15 cellular contexts compared by ENCODE assay signal in the genomic region with DNA sequence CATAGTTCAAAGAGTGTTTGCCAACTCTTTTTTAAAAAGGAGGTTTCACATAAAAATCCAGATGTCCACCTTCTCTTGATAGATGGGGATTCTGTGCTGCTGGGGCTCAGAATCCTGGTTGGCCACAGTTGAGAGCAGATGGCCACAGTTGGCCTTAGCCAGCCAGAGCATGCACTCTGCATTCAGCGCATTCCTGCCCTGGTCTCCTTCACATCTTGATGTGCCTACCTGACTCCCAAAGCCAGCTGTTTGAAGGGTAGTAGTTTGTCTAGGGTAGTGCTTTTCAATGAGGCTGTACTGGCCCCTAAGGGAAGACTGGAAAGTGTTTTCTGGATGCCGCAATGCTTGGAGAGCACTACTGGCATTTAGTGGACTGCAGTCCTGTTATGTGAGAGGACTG.
A peak's percentile ranks its signal among the peaks of the same experiment; 100 is the strongest.
DNase-seq lines count a peak whose midpoint lies in the region; ATAC-seq, FAIRE-seq and TF ChIP-seq lines count a peak whose summit lies in the region.
"Had no signal": no experiment of that assay in that cellular context is flagged by ENCODE, and none has a peak within 500 bp of the region (broad histone marks: within the 10 kb centered on the region; RNA-seq: fewer than 3 reads in every experiment).

No MANE protein-coding gene starts in this region.

- H3K4ac ChIP-seq in H1 (replicated peaks; ENCODE audit: insufficient read length, low read depth, low read length) (no peak overlapping the region), mesendoderm (ENCODE audit: low read depth, low read length) (no peak overlapping the region)

- FAIRE-seq in H1 (lab: Jason Lieb, UNC): no peak
- FAIRE-seq: GM12892 had no signal

- H3K14ac ChIP-seq in H1 (ENCODE audit: insufficient read length): no peak overlapping the region

- H3K79me2 ChIP-seq in H1 (ENCODE audit: control insufficient read depth in 1 of 2, insufficient read depth in 2 of 2, low read length in 2 of 2) (no peaks in the 10 kb centered on the region), mesendoderm (ENCODE audit: control insufficient read depth, insufficient read depth, low read length) (no peaks in the 10 kb centered on the region)

- ATAC-seq in HG03432 (IDR thresholded peaks at IDR 0.05; ENCODE audit: unreplicated experiment): no peak

- H3K27me3 ChIP-seq in H1 (replicated peaks in 1 of 4; ENCODE audit: control insufficient read depth in 3 of 4, extremely low read depth in 1 of 4, insufficient read depth in 3 of 4, low read length in 3 of 4) (no peaks in the 10 kb centered on the region), mesendoderm (ENCODE audit: insufficient read depth, low read length, poor library complexity) (no peaks in the 10 kb centered on the region)
- H3K27me3 ChIP-seq: BLaER1 had no signal

- H4K91ac ChIP-seq in H1 (replicated peaks; ENCODE audit: insufficient read length, low read length): no peak overlapping the region

- H2AK5ac ChIP-seq in H1 (ENCODE audit: low read depth, low read length): no peak overlapping the region
- no peak overlapping the region for H2AK5ac ChIP-seq in mesendoderm (ENCODE audit: low read length)

- H3K23me2 ChIP-seq in H1 (ENCODE audit: low read depth, low read length): no peaks in the 10 kb centered on the region

- no peak for TF ChIP-seq RAD21 in H1 (IDR thresholded peaks at IDR 0.05 in 1 of 2, conservative IDR thresholded peaks at IDR 0.05 in 1 of 2; ENCODE audit: low read depth in 2 of 2, low read length in 2 of 2)

- H3K9ac ChIP-seq in H1 (replicated peaks in 1 of 4; ENCODE audit: extremely low read depth in 1 of 4, low read depth in 3 of 4, low read length in 3 of 4) (no peak overlapping the region), mesendoderm (ENCODE audit: low read length) (no peak overlapping the region)
- H3K9ac ChIP-seq: BLaER1 had no signal

- POLR2A ChIA-PET in H1 (lab: Charles Lee; ENCODE audit: partially characterized antibody): interaction anchor here (0.6 kb wide), 1 partner anchor 1237 kb away, joined by 3 read pairs; no protein-coding TSS in a partner anchor

- no peaks in the 10 kb centered on the region for H4K20me1 ChIP-seq in H1 (replicated peaks in 1 of 2; ENCODE audit: control insufficient read depth in 1 of 2, insufficient read depth in 2 of 2, low read length in 2 of 2)
- H4K20me1 ChIP-seq: BLaER1 had no signal

- H2BK120ac ChIP-seq in H1 (replicated peaks; ENCODE audit: low read depth, low read length): no peak overlapping the region
- H2BK120ac ChIP-seq in mesendoderm (ENCODE audit: low read depth, low read length): no peak overlapping the region

- H2BK12ac ChIP-seq in H1 (ENCODE audit: low read depth, low read length): no peak overlapping the region; the same call in 1 of the 2 replicates

- H3K79me1 ChIP-seq in H1 (ENCODE audit: low read depth, low read length): no peaks in the 10 kb centered on the region
- no peaks in the 10 kb centered on the region for H3K79me1 ChIP-seq in mesendoderm (ENCODE audit: low read length)

- H2BK15ac ChIP-seq in H1 (ENCODE audit: low read length) (no peak overlapping the region), mesendoderm (replicated peaks; ENCODE audit: low read depth) (no peak overlapping the region)

- no peak overlapping the region for H3K4me2 ChIP-seq in H1 (ENCODE audit: insufficient read depth in 1 of 2, low read depth in 2 of 2, low read length in 2 of 2)
- no peak overlapping the region for H3K4me2 ChIP-seq in mesendoderm (ENCODE audit: low read length)
- H3K4me2 ChIP-seq: BLaER1 had no signal

- no peak for TF ChIP-seq POLR2A in H1 (IDR thresholded peaks at IDR 0.05; ENCODE audit: control extremely low read depth in 1 of 2, low read depth in 2 of 2, low read length in 2 of 2)

- H3K9me3 ChIP-seq in H1 (ENCODE audit: insufficient read depth in 2 of 2, low read depth in 1 of 2, low read length in 1 of 2): no peaks in the 10 kb centered on the region
- H3K9me3 ChIP-seq: BLaER1 had no signal

- H2BK20ac ChIP-seq in H1 (ENCODE audit: low read length): no peak overlapping the region

- H3K56ac ChIP-seq in H1 (replicated peaks; ENCODE audit: insufficient read length, low read depth, low read length): no peak overlapping the region
- H3K56ac ChIP-seq in mesendoderm (ENCODE audit: low read length): no peak overlapping the region

- CTCF ChIA-PET in H1 (lab: Charles Lee; ENCODE audit: partially characterized antibody): interaction anchor here (1.2 kb wide), 1 partner anchor 11 kb away, joined by 4 read pairs; no protein-coding TSS in a partner anchor

- no peak overlapping the region; the same call in 1 of the 2 replicates for H2AFZ ChIP-seq in H1 (ENCODE audit: low read length)

- H3K27ac ChIP-seq in H1 (ENCODE audit: low read depth, low read length) (no peak overlapping the region), mesendoderm (ENCODE audit: low read depth, low read length) (no peak overlapping the region)
- H3K27ac ChIP-seq: 22Rv1, BLaER1 had no signal

- 85% methylated on average over 2 of the region's 2 CpGs; no CpG with 5 or more reads in 1 of the 2 experiments for WGBS in H1 (ENCODE audit: extremely low coverage in 1 of 2, insufficient coverage in 1 of 2, insufficient read length in 1 of 2, insufficient replicate concordance in 2 of 2, low coverage in 1 of 2, low lambda C conversion rate in 2 of 2, missing lambda C conversion rate in 1 of 2), 2 experiments
- no CpG with 5 or more reads among the region's 2 CpGs for WGBS in mesendoderm (ENCODE audit: extremely low coverage, insufficient coverage, low lambda C conversion rate)

- no peak for TF ChIP-seq CTCF in H1 (IDR thresholded peaks at IDR 0.05; ENCODE audit: control extremely low read depth in 1 of 3, insufficient read depth in 1 of 3, low read depth in 1 of 3, low read length in 3 of 3)

- H3K4me1 ChIP-seq in H1 (replicated peaks in 1 of 4; ENCODE audit: control insufficient read depth in 3 of 4, insufficient read depth in 4 of 4, low read length in 3 of 4): no peaks in the 10 kb centered on the region
- no peaks in the 10 kb centered on the region for H3K4me1 ChIP-seq in mesendoderm (ENCODE audit: control insufficient read depth, low read depth, low read length)

- no peaks in the 10 kb centered on the region for H3K36me3 ChIP-seq in H1 (ENCODE audit: control insufficient read depth in 2 of 4, insufficient read depth in 4 of 4, low read length in 3 of 4)
- H3K36me3 ChIP-seq in mesendoderm (ENCODE audit: control insufficient read depth, insufficient read depth, low read length): no peaks in the 10 kb centered on the region
- H3K36me3 ChIP-seq: BLaER1 had no signal

- H4K5ac ChIP-seq in H1 (ENCODE audit: insufficient read length, low read depth, low read length) (no peak overlapping the region), mesendoderm (ENCODE audit: low read length) (no peak overlapping the region)

- peak; percentile 51 for DNase-seq in DMS 273 (lab: John Stamatoyannopoulos, UW; ENCODE audit: unreplicated experiment)
- DNase-seq in DMS 273 treated with DMSO at 0.1 percent for 48 hours (lab: John Stamatoyannopoulos, UW): no peak
- peak; percentile 90 for DNase-seq in NCI-H69 (lab: John Stamatoyannopoulos, UW)
- DNase-seq in H1 (ENCODE audit: low read depth in 1 of 2, low spot score in 2 of 2): no peak
- peak; percentile 11 for DNase-seq in mesendoderm
- no peak for DNase-seq in anterior cingulate cortex (lab: John Stamatoyannopoulos, UW)
- no peak for DNase-seq in mesenteric fat pad (ENCODE audit: low spot score)
- DNase-seq: CD8-positive, alpha-beta memory T cell; DMS79; HCEC 1CT; HFFc6 had no signal

- H3K23ac ChIP-seq in H1 (ENCODE audit: insufficient read length) (no peak overlapping the region), mesendoderm (ENCODE audit: low read length) (no peak overlapping the region)

- H3K18ac ChIP-seq in H1 (ENCODE audit: extremely low read depth, low read length) (no peak overlapping the region), mesendoderm (ENCODE audit: low read length) (no peak overlapping the region)

- no peak overlapping the region for H2BK5ac ChIP-seq in H1 (ENCODE audit: low read depth, low read length)
- H2BK5ac ChIP-seq in mesendoderm (ENCODE audit: low read length): no peak overlapping the region

- TF ChIP-seq EP300 in H1 (IDR thresholded peaks at IDR 0.05; ENCODE audit: borderline replicate concordance in 1 of 2, low read depth in 2 of 2, low read length in 2 of 2): no peak

- H4K8ac ChIP-seq in H1 (ENCODE audit: extremely low read depth, insufficient read depth, low read length) (no peak overlapping the region), mesendoderm (ENCODE audit: low read depth, low read length) (no peak overlapping the region)

- H3K4me3 ChIP-seq in H1 (ENCODE audit: extremely low read depth in 1 of 4, insufficient read depth in 2 of 4, low read depth in 3 of 4, low read length in 4 of 4): no peak overlapping the region
- H3K4me3 ChIP-seq in mesendoderm (ENCODE audit: low read length): no peak overlapping the region
- H3K4me3 ChIP-seq: BLaER1 had no signal

TF ChIP-seq in H1, 55 proteins besides CTCF, POLR2A, EP300 and RAD21:
- TF ChIP-seq BRCA1 (IDR thresholded peaks at IDR 0.05; ENCODE audit: low read depth, low read length): no peak
- peak; percentile 76 for TF ChIP-seq TEAD4 (IDR thresholded peaks at IDR 0.05; ENCODE audit: low read depth, low read length)

Comparison
In these comparisons a context has a peak if more than half of its experiments do, and no peak if none do; other contexts are left out.
1. DNase-seq: peak in DMS 273 (single experiment), NCI-H69 (single experiment) and mesendoderm (single experiment); none in DMS 273 treated with DMSO at 0.1 percent for 48 hours (single experiment), H1 (0 of 2), anterior cingulate cortex (0 of 58) and mesenteric fat pad (single experiment).